8 cellular contexts compared by ENCODE assay signal in the genomic region with DNA sequence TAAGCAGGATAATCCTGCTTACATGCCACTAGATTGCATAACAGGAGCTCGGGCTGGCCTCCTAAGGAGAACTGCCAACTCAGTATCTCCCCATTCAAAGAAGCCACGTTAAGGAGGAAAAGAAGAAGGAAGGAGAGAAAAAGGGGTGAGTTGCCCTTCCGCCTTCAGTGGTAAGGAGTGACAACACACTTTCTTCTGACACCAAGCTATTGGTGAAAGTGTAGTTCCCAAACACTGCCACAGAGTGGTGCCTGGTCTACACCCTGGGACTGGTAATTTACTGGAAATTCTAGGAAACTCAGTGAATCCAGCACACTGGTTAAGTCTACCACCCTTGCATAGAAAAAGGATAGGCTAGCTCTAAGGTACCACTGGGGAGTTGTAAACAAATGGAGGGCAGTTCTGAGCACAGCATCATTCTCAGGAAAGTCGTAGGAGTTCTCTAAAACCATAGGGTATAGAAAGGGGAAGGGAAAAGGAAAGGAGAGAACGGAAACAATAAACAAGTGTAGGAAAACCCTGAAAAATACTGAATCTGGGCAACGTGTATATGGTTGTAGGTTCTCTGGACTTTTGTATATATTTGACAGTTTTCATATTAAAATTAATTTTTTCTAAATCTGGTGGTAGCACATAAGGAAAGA. TPM values are rescaled to one million over a fixed set of nuclear protein-coding genes. Genes with fewer than 3 reads are reported as not detected.
A peak's percentile ranks its signal among the peaks of the same experiment; 100 is the strongest.
DNase-seq lines count a peak whose midpoint lies in the region; ATAC-seq, FAIRE-seq and TF ChIP-seq lines count a peak whose summit lies in the region.

No MANE protein-coding gene starts in this region.

- peak; percentile 87 for FAIRE-seq in GM12891 (lab: Jason Lieb, UNC)

- ATAC-seq in HG02840 (IDR thresholded peaks at IDR 0.05; ENCODE audit: low FRiP score, unreplicated experiment): peak; percentile 69

- DNase-seq in A172 (ENCODE audit: low spot score) (peak; percentile 83), GM12891 (ENCODE audit: insufficient read length, low spot score) (no peak), NCI-H1694 (lab: John Stamatoyannopoulos, UW) (peak; percentile 42), UCSD-AML1 (lab: John Stamatoyannopoulos, UW; ENCODE audit: unreplicated experiment) (peak; percentile 34), cerebellar cortex (ENCODE audit: low spot score) (peak; percentile 87), left kidney (ENCODE audit: low read depth, low spot score) (peak; percentile 78)
- DNase-seq in stimulated activated CD8-positive, alpha-beta memory T cell treated with anti-CD3 and anti-CD28 coated beads, Interleukin-15, amount 100 ng/mL, for 1 hour (ENCODE audit: low read depth): peak; percentile 24

- no peak for TF ChIP-seq POLR2A in GM12891 (IDR thresholded peaks at IDR 0.05; ENCODE audit: low read depth, low read length)

TF ChIP-seq in GM12891, 5 proteins besides CTCF, POLR2A, EP300 and RAD21:
- TF ChIP-seq POLR2AphosphoS5 (IDR thresholded peaks at IDR 0.05; ENCODE audit: low read depth, low read length): no peak
- no peak for TF ChIP-seq PAX5 (IDR thresholded peaks at IDR 0.05; ENCODE audit: insufficient read depth, low read length, severe bottlenecking)
- no peak for TF ChIP-seq SPI1 (IDR thresholded peaks at IDR 0.05; ENCODE audit: low read depth, low read length)
- TF ChIP-seq POU2F2 (IDR thresholded peaks at IDR 0.05; ENCODE audit: low read depth, low read length): no peak
- TF ChIP-seq TAF1 (IDR thresholded peaks at IDR 0.05; ENCODE audit: low read depth, low read length): no peak
TF ChIP-seq in GM12891: peak in this region for 0.

RNA-seq across cellular contexts. Expression of gene RRAS2, which starts 58.2 kb away (rescaled TPM):
- 117 and 138 TPM in 2 replicates for total RNA-seq in A172 (2014; rRNA removed; shearing (Covaris generic))
- 24.3 TPM for polyA plus RNA-seq in GM12891 (2012; ENCODE audit: low read depth, missing spikeins)
